ENCODE assay signal across 8 cellular contexts in genomic region chrX:25015486-25016360, GRCh38. TPM values are rescaled to one million over a fixed set of nuclear protein-coding genes. Genes with fewer than 3 reads are reported as not detected.
A peak's percentile ranks its signal among the peaks of the same experiment; 100 is the strongest.
DNase-seq lines count a peak whose midpoint lies in the region; ATAC-seq and TF ChIP-seq lines count a peak whose summit lies in the region.

Gene ARX, minus strand, starts transcription at chrX:25015965. Its CDS starts 228 bp downstream, at chrX:25015737.

- H3K36me3 ChIP-seq in right atrium auricular region (no peaks in the 10 kb centered on the region), right lobe of liver (no peaks in the 10 kb centered on the region), upper lobe of left lung (no peaks in the 10 kb centered on the region), brain microvascular endothelial cell (replicated peaks) (no peaks in the 10 kb centered on the region), suprapubic skin (no peaks in the 10 kb centered on the region)

- ATAC-seq in Right ventricle myocardium superior (ENCODE audit: poor library complexity) (peak; percentile 55), right lobe of liver (peak; percentile 78 to 90 (median 88)), upper lobe of left lung (ENCODE audit: low FRiP score in 2 of 2) (peak in 1 of 2 donors; percentile 83)

- TF ChIP-seq CTCF in right atrium auricular region (IDR thresholded peaks at IDR 0.05): no peak
- TF ChIP-seq CTCF in choroid plexus epithelial cell (conservative IDR thresholded peaks at IDR 0.05; ENCODE audit: low read depth, low read length): no peak
- TF ChIP-seq CTCF in right lobe of liver (IDR thresholded peaks at IDR 0.05): no peak
- TF ChIP-seq CTCF in upper lobe of left lung (IDR thresholded peaks at IDR 0.05): no peak
- TF ChIP-seq CTCF in brain microvascular endothelial cell (IDR thresholded peaks at IDR 0.05; ENCODE audit: low read depth, low read length, missing control alignments): no peak
- no peak for TF ChIP-seq CTCF in suprapubic skin (IDR thresholded peaks at IDR 0.05)

- intact Hi-C loops in Right ventricle myocardium superior (cut with DNase I) (no loop called here), right lobe of liver (cut with DNase I) (no loop called here)

- 25% methylated on average over 26 of the region's 58 CpGs for WGBS in right lobe of liver (ENCODE audit: insufficient coverage, low coverage, low lambda C conversion rate, missing lambda C conversion rate)
- WGBS in upper lobe of left lung, 2 donors: 7 to 44% methylated on average over 5 to 43 of the region's 58 CpGs
- WGBS in suprapubic skin: 45% methylated on average over 21 of the region's 58 CpGs

- peaks cover 23 to 61% of the 10 kb centered on the region in 2 donors for H3K27me3 ChIP-seq in right atrium auricular region
- H3K27me3 ChIP-seq in right lobe of liver: peaks cover 0 to 61% of the 10 kb centered on the region in 2 donors
- H3K27me3 ChIP-seq in upper lobe of left lung: peaks cover 0 to 74% (median 12%) of the 10 kb centered on the region in 4 donors
- peaks cover 45% of the 10 kb centered on the region for H3K27me3 ChIP-seq in brain microvascular endothelial cell (replicated peaks)
- H3K27me3 ChIP-seq in suprapubic skin: peaks cover 97% of the 10 kb centered on the region

- no peak for DNase-seq in Right ventricle myocardium superior
- no peak for DNase-seq in right atrium auricular region (ENCODE audit: low spot score)
- DNase-seq in NCI-H1092 treated with DMSO at 0.1 percent for 48 hours (lab: John Stamatoyannopoulos, UW): peak; percentile 45
- peak; percentile 30 for DNase-seq in choroid plexus epithelial cell (ENCODE audit: low read depth)
- DNase-seq in right lobe of liver: peak in 2 of 3 donors; percentile 55 to 69
- DNase-seq in upper lobe of left lung: peak; percentile 38 to 72
- no peak for DNase-seq in brain microvascular endothelial cell
- DNase-seq in suprapubic skin (ENCODE audit: low spot score in 2 of 2): no peak

- TF ChIP-seq POLR2A in right lobe of liver (IDR thresholded peaks at IDR 0.05): no peak
- no peak for TF ChIP-seq POLR2A in upper lobe of left lung (IDR thresholded peaks at IDR 0.05)
- TF ChIP-seq POLR2A in suprapubic skin (IDR thresholded peaks at IDR 0.05): no peak

- no peak within 1 kb of the TSS for H3K4me3 ChIP-seq in right atrium auricular region
- H3K4me3 ChIP-seq in choroid plexus epithelial cell (ENCODE audit: low read depth, low read length): no peak within 1 kb of the TSS
- no peak within 1 kb of the TSS for H3K4me3 ChIP-seq in right lobe of liver
- no peak within 1 kb of the TSS for H3K4me3 ChIP-seq in upper lobe of left lung
- H3K4me3 ChIP-seq in brain microvascular endothelial cell (ENCODE audit: low read depth, low read length): no peak within 1 kb of the TSS
- H3K4me3 ChIP-seq in suprapubic skin: no peak within 1 kb of the TSS

- H3K9me3 ChIP-seq in right atrium auricular region: no peaks in the 10 kb centered on the region
- H3K9me3 ChIP-seq in right lobe of liver: no peaks in the 10 kb centered on the region
- H3K9me3 ChIP-seq in upper lobe of left lung: no peaks in the 10 kb centered on the region
- no peaks in the 10 kb centered on the region for H3K9me3 ChIP-seq in suprapubic skin

- TF ChIP-seq EP300 in upper lobe of left lung (IDR thresholded peaks at IDR 0.05): no peak
- no peak for TF ChIP-seq EP300 in suprapubic skin (IDR thresholded peaks at IDR 0.05)

- H3K4me1 ChIP-seq in right atrium auricular region (peaks cover 0 to 21% of the 10 kb centered on the region in 2 donors), right lobe of liver (no peaks in the 10 kb centered on the region), upper lobe of left lung (peaks cover 7 to 25% (median 22%) of the 10 kb centered on the region in 4 donors), suprapubic skin (peaks cover 31% of the 10 kb centered on the region)

- H3K27ac ChIP-seq in right atrium auricular region (no peak within 1 kb of the TSS), right lobe of liver (no peak within 1 kb of the TSS), upper lobe of left lung (no peak within 1 kb of the TSS), brain microvascular endothelial cell (no peak within 1 kb of the TSS), suprapubic skin (no peak within 1 kb of the TSS)

- in situ Hi-C loops in brain microvascular endothelial cell (cut with HindIII; ENCODE audit: low pct_ligation_motif_present, low sequenced_read_pairs): no loop called here

RNA-seq across cellular contexts. Expression of gene ARX, which starts in this region (rescaled TPM):
- total RNA-seq in Right ventricle myocardium superior (not detected), right atrium auricular region (not detected), right lobe of liver (not detected), upper lobe of left lung (under 1 TPM in 3 of 6 donors, not detected in 3; 0.39 to 0.46 (median 0.44) TPM), suprapubic skin (under 1 TPM in 1 of 4 donors, not detected in 3; 0.15 TPM)

Comparison
In these comparisons a context has a peak if more than half of its experiments do, and no peak if none do; other contexts are left out.
1. Peak in ATAC-seq in Right ventricle myocardium superior; RNA of the gene not detected or under 1 TPM.
2. Peak in DNase-seq and ATAC-seq in right lobe of liver; RNA of the gene not detected or under 1 TPM.
3. Peak in DNase-seq in upper lobe of left lung; RNA of the gene not detected or under 1 TPM.
4. DNase-seq: peak in NCI-H1092 treated with DMSO at 0.1 percent for 48 hours (single experiment) and choroid plexus epithelial cell (single experiment); none in Right ventricle myocardium superior (single experiment), right atrium auricular region (single experiment), brain microvascular endothelial cell (single experiment) and suprapubic skin (0 of 2).